Comparison of ENCODE assay signal across 1 cellular context in the genomic region with DNA sequence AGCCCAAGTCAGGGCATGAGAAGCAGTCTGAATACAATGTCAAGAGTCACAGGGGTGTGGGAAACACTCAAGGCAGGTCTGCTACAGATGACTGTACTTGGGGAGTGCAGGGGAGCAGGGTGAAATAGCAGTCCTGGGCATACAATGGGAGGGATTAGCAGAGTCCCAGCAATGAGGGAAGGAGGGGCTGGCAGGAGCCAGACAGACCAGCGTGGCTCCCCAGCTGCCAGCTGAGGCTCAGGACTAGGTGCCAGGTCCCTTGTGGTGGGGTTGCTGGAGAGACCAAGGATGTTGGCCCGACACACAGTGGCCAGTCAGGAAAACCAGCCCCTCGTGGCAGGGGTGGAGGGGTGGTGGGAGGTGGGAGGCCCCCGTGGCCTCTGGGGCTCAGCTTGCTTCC.
TF ChIP-seq lines count a peak whose summit lies in the region.

No MANE protein-coding gene starts in this region.

TF ChIP-seq in H1, 55 proteins besides CTCF, POLR2A, EP300 and RAD21 (continued from another document):
- TF ChIP-seq SIX5 (IDR thresholded peaks at IDR 0.05; ENCODE audit: low read depth, low read length) (no peak), SRF (IDR thresholded peaks at IDR 0.05; ENCODE audit: low read depth, low read length) (no peak), GABPA (IDR thresholded peaks at IDR 0.05; ENCODE audit: borderline replicate concordance, insufficient read depth, low read length) (no peak), SP1 (IDR thresholded peaks at IDR 0.05; ENCODE audit: low read depth, low read length) (no peak), FOSL1 (IDR thresholded peaks at IDR 0.05; ENCODE audit: insufficient read depth, low read depth, low read length) (no peak), EZH2 (IDR thresholded peaks at IDR 0.05; ENCODE audit: low read depth, low read length, severe bottlenecking) (no peak), ASH2L (IDR thresholded peaks at IDR 0.05; ENCODE audit: low read length) (no peak), CREB1 (IDR thresholded peaks at IDR 0.05) (no peak), ZNF274 (IDR thresholded peaks at IDR 0.05; ENCODE audit: borderline replicate concordance, extremely low read depth, low read length) (no peak), MAFK (IDR thresholded peaks at IDR 0.05; ENCODE audit: low read depth, low read length) (no peak), RXRA (IDR thresholded peaks at IDR 0.05; ENCODE audit: insufficient read depth, low read depth, low read length) (no peak)
- TF ChIP-seq, protein P1, sequence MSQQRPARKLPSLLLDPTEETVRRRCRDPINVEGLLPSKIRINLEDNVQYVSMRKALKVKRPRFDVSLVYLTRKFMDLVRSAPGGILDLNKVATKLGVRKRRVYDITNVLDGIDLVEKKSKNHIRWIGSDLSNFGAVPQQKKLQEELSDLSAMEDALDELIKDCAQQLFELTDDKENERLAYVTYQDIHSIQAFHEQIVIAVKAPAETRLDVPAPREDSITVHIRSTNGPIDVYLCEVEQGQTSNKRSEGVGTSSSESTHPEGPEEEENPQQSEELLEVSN (IDR thresholded peaks at IDR 0.05) = no peak
